35 cellular contexts compared by ENCODE assay signal in genomic region chr6:158507174-158507573, GRCh38.
"Had no signal": no experiment of that assay in that cellular context is flagged by ENCODE, and none has a peak within 500 bp of the region (broad histone marks: within the 10 kb centered on the region; RNA-seq: fewer than 3 reads in every experiment).

No MANE protein-coding gene starts in this region.

- H3K27me3 ChIP-seq: adrenal gland, body of pancreas, brain microvascular endothelial cell, breast epithelium, cardiac muscle cell had no signal

- H3K4me3 Mint-ChIP-seq: activated B cell treated with CpG ODN at 0.5 μM for 24 hours; activated CD4-positive, alpha-beta memory T cell treated with anti-CD3 and anti-CD28 coated beads for 36 hours; activated CD4-positive, alpha-beta T cell treated with anti-CD3 and anti-CD28 coated beads, Interleukin-2, amount 10 ng/mL, durations not matched to agents 24 days and 14 days; activated CD8-positive, alpha-beta memory T cell treated with anti-CD3 and anti-CD28 coated beads, Interleukin-2, amount 10 ng/mL, durations not matched to agents 7 days and 5 days; activated CD8-positive, alpha-beta T cell treated with anti-CD3 and anti-CD28 coated beads for 36 hours; activated naive CD4-positive, alpha-beta T cell treated with anti-CD3 and anti-CD28 coated beads for 36 hours; activated naive CD8-positive, alpha-beta T cell treated with anti-CD3 and anti-CD28 coated beads for 36 hours; activated T-cell treated with anti-CD3 and anti-CD28 coated beads, Interleukin-2, amount 50 U/mL, for 4 hours; activated T-cell treated with anti-CD3 and anti-CD28 coated beads, Interleukin-2, amount 50 U/mL, for 72 hours; activated T-helper 1 cell treated with anti-CD3 and anti-CD28 coated beads, Interleukin-12 subunit alpha, Interleukin-12 subunit beta, Interleukin-2, Interleukin-4 antibody, amounts not matched to agents 30 ng/mL and 10 ng/mL and 1 ng/mL, durations not matched to agents 14 hours and 24 hours and 36 hours; activated T-helper 17 cell treated with anti-CD3 and anti-CD28 coated beads, Interleukin-2, amount 50 U/mL, for 72 hours; T-cell; T-helper 17 cell; T-helper 2 cell treated with Interferon-gamma antibody and Interleukin-4, amounts not matched to agents 5 μg/mL and 100 μg/mL, for 36 hours had no signal

- H3K4me3 ChIP-seq: adrenal gland, body of pancreas, breast epithelium, cardiac muscle cell had no signal

- H3K9me3 ChIP-seq: adrenal gland, body of pancreas had no signal

- H3K4me1 Mint-ChIP-seq: activated CD4-positive, alpha-beta T cell treated with anti-CD3 and anti-CD28 coated beads, Interleukin-2, amount 10 ng/mL, durations not matched to agents 24 days and 14 days; activated CD8-positive, alpha-beta memory T cell treated with anti-CD3 and anti-CD28 coated beads, Interleukin-2, amount 10 ng/mL, durations not matched to agents 7 days and 5 days; activated naive CD8-positive, alpha-beta T cell treated with anti-CD3 and anti-CD28 coated beads for 36 hours; activated T-helper 17 cell treated with anti-CD3 and anti-CD28 coated beads, Interleukin-2, amount 50 U/mL, for 72 hours; T-cell; T-helper 17 cell had no signal

- H3K4me1 ChIP-seq: adrenal gland, breast epithelium had no signal

- H3K27ac ChIP-seq: adrenal gland, body of pancreas, brain microvascular endothelial cell, breast epithelium, cardiac muscle cell, VCaP had no signal

- ATAC-seq: activated CD8-positive, alpha-beta memory T cell treated with anti-CD3 and anti-CD28 coated beads, Interleukin-2, amount 10 ng/mL, durations not matched to agents 7 days and 5 days; activated CD8-positive, alpha-beta T cell treated with anti-CD3 and anti-CD28 coated beads for 36 hours; activated naive CD4-positive, alpha-beta T cell treated with anti-CD3 and anti-CD28 coated beads, Interleukin-2, amount 50 U/mL, for 72 hours; activated T-cell treated with anti-CD3 and anti-CD28 coated beads, Interleukin-2, amount 50 U/mL, for 4 hours; activated T-cell treated with anti-CD3 and anti-CD28 coated beads, Interleukin-2, amount 50 U/mL, for 72 hours; activated T-helper 17 cell treated with anti-CD3 and anti-CD28 coated beads, Interleukin-2, amount 50 U/mL, for 72 hours; body of pancreas; T-cell; T-helper 17 cell had no signal

- H3K27me3 Mint-ChIP-seq: activated B cell treated with CpG ODN at 0.5 μM for 24 hours; activated CD4-positive, alpha-beta memory T cell treated with anti-CD3 and anti-CD28 coated beads for 36 hours; activated CD4-positive, alpha-beta T cell treated with anti-CD3 and anti-CD28 coated beads, Interleukin-2, amount 10 ng/mL, durations not matched to agents 24 days and 14 days; activated CD8-positive, alpha-beta memory T cell treated with anti-CD3 and anti-CD28 coated beads, Interleukin-2, amount 10 ng/mL, durations not matched to agents 7 days and 5 days; activated CD8-positive, alpha-beta T cell treated with anti-CD3 and anti-CD28 coated beads for 36 hours; activated naive CD8-positive, alpha-beta T cell treated with anti-CD3 and anti-CD28 coated beads for 36 hours; activated T-helper 17 cell treated with anti-CD3 and anti-CD28 coated beads, Interleukin-2, amount 50 U/mL, for 72 hours; T-cell; T-helper 17 cell had no signal

- H3K27ac Mint-ChIP-seq: activated B cell treated with CpG ODN at 0.5 μM for 24 hours; activated CD4-positive, alpha-beta memory T cell treated with anti-CD3 and anti-CD28 coated beads for 36 hours; activated CD4-positive, alpha-beta T cell treated with anti-CD3 and anti-CD28 coated beads, Interleukin-2, amount 10 ng/mL, durations not matched to agents 24 days and 14 days; activated CD8-positive, alpha-beta memory T cell treated with anti-CD3 and anti-CD28 coated beads, Interleukin-2, amount 10 ng/mL, durations not matched to agents 7 days and 5 days; activated CD8-positive, alpha-beta T cell treated with anti-CD3 and anti-CD28 coated beads for 36 hours; activated naive CD4-positive, alpha-beta T cell treated with anti-CD3 and anti-CD28 coated beads for 36 hours; activated naive CD4-positive, alpha-beta T cell treated with anti-CD3 and anti-CD28 coated beads, Interleukin-2, amount 50 U/mL, for 72 hours; activated naive CD8-positive, alpha-beta T cell treated with anti-CD3 and anti-CD28 coated beads for 36 hours; activated T-cell treated with anti-CD3 and anti-CD28 coated beads, Interleukin-2, amount 50 U/mL, for 72 hours; activated T-helper 1 cell treated with anti-CD3 and anti-CD28 coated beads, Interleukin-12 subunit alpha, Interleukin-12 subunit beta, Interleukin-2, Interleukin-4 antibody, amounts not matched to agents 30 ng/mL and 10 ng/mL and 1 ng/mL, durations not matched to agents 14 hours and 24 hours and 36 hours; activated T-helper 17 cell treated with anti-CD3 and anti-CD28 coated beads, Interleukin-2, amount 50 U/mL, for 72 hours; T-cell; T-helper 17 cell; T-helper 2 cell treated with Interferon-gamma antibody and Interleukin-4, amounts not matched to agents 5 μg/mL and 100 μg/mL, for 36 hours had no signal

- H3K9me3 Mint-ChIP-seq: activated B cell treated with CpG ODN at 0.5 μM for 24 hours; activated CD4-positive, alpha-beta memory T cell treated with anti-CD3 and anti-CD28 coated beads for 36 hours; activated CD4-positive, alpha-beta T cell treated with anti-CD3 and anti-CD28 coated beads, Interleukin-2, amount 10 ng/mL, durations not matched to agents 24 days and 14 days; activated CD8-positive, alpha-beta T cell treated with anti-CD3 and anti-CD28 coated beads for 36 hours; activated naive CD4-positive, alpha-beta T cell treated with anti-CD3 and anti-CD28 coated beads for 36 hours; activated naive CD4-positive, alpha-beta T cell treated with anti-CD3 and anti-CD28 coated beads, Interleukin-2, amount 50 U/mL, for 72 hours; activated naive CD8-positive, alpha-beta T cell treated with anti-CD3 and anti-CD28 coated beads for 36 hours; activated T-cell treated with anti-CD3 and anti-CD28 coated beads, Interleukin-2, amount 50 U/mL, for 4 hours; activated T-cell treated with anti-CD3 and anti-CD28 coated beads, Interleukin-2, amount 50 U/mL, for 72 hours; activated T-helper 1 cell treated with anti-CD3 and anti-CD28 coated beads, Interleukin-12 subunit alpha, Interleukin-12 subunit beta, Interleukin-2, Interleukin-4 antibody, amounts not matched to agents 30 ng/mL and 10 ng/mL and 1 ng/mL, durations not matched to agents 14 hours and 24 hours and 36 hours; activated T-helper 17 cell treated with anti-CD3 and anti-CD28 coated beads, Interleukin-2, amount 50 U/mL, for 72 hours; T-cell; T-helper 2 cell treated with Interferon-gamma antibody and Interleukin-4, amounts not matched to agents 5 μg/mL and 100 μg/mL, for 36 hours had no signal

- DNase-seq: activated B cell treated with CpG ODN at 0.5 μM for 24 hours; activated CD4-positive, alpha-beta memory T cell treated with anti-CD3 and anti-CD28 coated beads for 36 hours; activated CD4-positive, alpha-beta T cell treated with anti-CD3 and anti-CD28 coated beads for 4 hours; activated CD4-positive, alpha-beta T cell treated with anti-CD3 and anti-CD28 coated beads, Interleukin-2, amount 10 ng/mL, durations not matched to agents 24 days and 14 days; activated CD4-positive, alpha-beta T cell treated with anti-CD3 and anti-CD28 coated beads, Interleukin-2, amount 50 U/mL, for 1 hour; activated CD4-positive, alpha-beta T cell treated with anti-CD3 and anti-CD28 coated beads, Interleukin-2, amount 50 U/mL, for 4 hours; activated CD4-positive, CD25-positive, alpha-beta regulatory T cell treated with anti-CD3 and anti-CD28 coated beads, Interleukin-2, amount 50 U/mL, for 72 hours; activated CD8-positive, alpha-beta memory T cell treated with anti-CD3 and anti-CD28 coated beads, Interleukin-2, amount 10 ng/mL, durations not matched to agents 7 days and 5 days; activated CD8-positive, alpha-beta T cell treated with anti-CD3 and anti-CD28 coated beads for 36 hours; activated effector memory CD4-positive, alpha-beta T cell treated with anti-CD3 and anti-CD28 coated beads, Interleukin-2, amount 50 U/mL, for 16 hours; activated gamma-delta T cell treated with Interleukin-2 at 50 U/mL for 16 hours; activated naive CD4-positive, alpha-beta T cell; activated naive CD4-positive, alpha-beta T cell treated with anti-CD3 and anti-CD28 coated beads for 36 hours; activated naive CD4-positive, alpha-beta T cell treated with anti-CD3 and anti-CD28 coated beads, Interleukin-2, amount 50 U/mL, for 16 hours; activated naive CD8-positive, alpha-beta T cell treated with anti-CD3 and anti-CD28 coated beads for 36 hours; activated T-cell treated with anti-CD3 and anti-CD28 coated beads for 4 hours; activated T-cell treated with anti-CD3 and anti-CD28 coated beads, Interleukin-2, amount 50 U/mL, for 1 hour; activated T-cell treated with anti-CD3 and anti-CD28 coated beads, Interleukin-2, amount 50 U/mL, for 4 hours; activated T-cell treated with anti-CD3 and anti-CD28 coated beads, Interleukin-2, amount 50 U/mL, for 72 hours; adrenal gland; amniotic stem cell; aorta; body of pancreas; brain microvascular endothelial cell; central memory CD4-positive, alpha-beta T cell; T-cell; T-helper 17 cell; T-helper 9 cell had no signal

- H3K36me3 ChIP-seq: adrenal gland, cardiac muscle cell had no signal
